In the genomic region with DNA sequence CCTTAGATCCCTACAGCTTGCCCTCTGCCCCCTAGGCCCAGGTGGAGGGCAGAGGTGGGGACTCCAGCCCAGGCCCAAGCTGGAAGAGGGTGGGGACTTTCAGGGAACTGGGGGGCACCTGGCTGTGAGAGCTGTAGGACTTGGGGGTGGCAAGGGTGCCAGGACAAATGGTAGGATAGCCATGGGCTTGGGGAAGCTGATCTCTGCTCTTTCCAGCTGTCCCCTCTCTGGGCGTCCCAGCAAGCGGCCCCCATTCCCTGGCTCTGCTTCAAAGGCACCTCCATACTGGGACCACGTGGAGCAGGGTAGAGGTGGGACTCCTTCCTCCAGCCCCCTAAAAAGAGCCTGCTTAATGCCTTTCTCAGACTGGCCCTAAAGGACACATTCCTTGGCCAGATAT, we compare ENCODE assay signal across 9 cellular contexts. TPM values are rescaled to one million over a fixed set of nuclear protein-coding genes. Genes with fewer than 3 reads are reported as not detected.
A peak's percentile ranks its signal among the peaks of the same experiment; 100 is the strongest.
DNase-seq lines count a peak whose midpoint lies in the region; ATAC-seq and TF ChIP-seq lines count a peak whose summit lies in the region.
"Had no signal": no experiment of that assay in that cellular context is flagged by ENCODE, and none has a peak within 500 bp of the region (broad histone marks: within the 10 kb centered on the region; RNA-seq: fewer than 3 reads in every experiment).

No MANE protein-coding gene starts in this region.

- H3K79me1 ChIP-seq in neuronal stem cell (ENCODE audit: low read depth, low read length) = peaks cover 2% of the 10 kb centered on the region

- H3K4me3 ChIP-seq in left ventricle myocardium inferior = peak overlapping the region; percentile 80
- peak overlapping the region; percentile 89 for H3K4me3 ChIP-seq in coronary artery
- no peak overlapping the region for H3K4me3 ChIP-seq in neuronal stem cell (ENCODE audit: low read length in 2 of 2)

- no peak overlapping the region for H4K91ac ChIP-seq in neuronal stem cell (ENCODE audit: low read depth, low read length, poor library complexity)

- H4K8ac ChIP-seq in neuronal stem cell (ENCODE audit: low read depth, low read length) = no peak overlapping the region

- no peaks in the 10 kb centered on the region for H3K9me3 ChIP-seq in left ventricle myocardium inferior (replicated peaks)
- H3K9me3 ChIP-seq in neuronal stem cell (replicated peaks in 1 of 2; ENCODE audit: control insufficient read depth in 2 of 2, insufficient read depth in 1 of 2, low read depth in 1 of 2, low read length in 2 of 2) = peaks cover 0 to 5% of the 10 kb centered on the region in 2 donors

- no peak overlapping the region for H2BK15ac ChIP-seq in neuronal stem cell (ENCODE audit: low read length)

- H3K4me1 ChIP-seq in left ventricle myocardium inferior (peaks cover 63% of the 10 kb centered on the region), neuronal stem cell (ENCODE audit: control insufficient read depth in 2 of 2, insufficient read depth in 1 of 2, low read depth in 1 of 2, low read length in 2 of 2) (peaks cover 3 to 5% of the 10 kb centered on the region in 2 donors)

- H2BK12ac ChIP-seq in neuronal stem cell (ENCODE audit: low read length) = no peak overlapping the region

- intact Hi-C loops in left ventricle myocardium inferior (cut with micrococcal nuclease) = no loop called here
- intact Hi-C loops in left ventricle myocardium superior (cut with micrococcal nuclease) = no loop called here

- H3K14ac ChIP-seq in neuronal stem cell (ENCODE audit: low read length) = peak overlapping the region; percentile 82

- peak overlapping the region; percentile 44 for H3K9ac ChIP-seq in neuronal stem cell (ENCODE audit: low read depth, low read length, poor library complexity)

- H3K4me2 ChIP-seq in neuronal stem cell (ENCODE audit: insufficient read depth, low read length, poor library complexity, severe bottlenecking) = no peak overlapping the region

- H3K27ac ChIP-seq in left ventricle myocardium inferior (replicated peaks) (peak overlapping the region; percentile 88), coronary artery (peak overlapping the region; percentile 21 to 89), neuronal stem cell (replicated peaks; ENCODE audit: low read length) (no peak overlapping the region)

- peak overlapping the region; percentile 2 for H2BK5ac ChIP-seq in neuronal stem cell (ENCODE audit: low read length)

- H2BK120ac ChIP-seq in neuronal stem cell (ENCODE audit: low read depth, low read length) = no peak overlapping the region

- no peak for ATAC-seq in left ventricle myocardium superior

- DNase-seq in left ventricle myocardium inferior = no peak
- no peak for DNase-seq in left ventricle myocardium superior
- DNase-seq in coronary artery (ENCODE audit: low spot score) = no peak
- no peak for DNase-seq in neuronal stem cell (ENCODE audit: low spot score)
- DNase-seq in ureter (ENCODE audit: low spot score) = peak; percentile 42
- DNase-seq in Kasumi-1 (lab: John Stamatoyannopoulos, UW) = no peak
- no peak for DNase-seq in retina
- no peak for DNase-seq in NCI-H510A treated with DMSO at 0.1 percent for 48 hours (lab: John Stamatoyannopoulos, UW)
- DNase-seq: NCI-H187 had no signal

- H3K27me3 ChIP-seq in left ventricle myocardium inferior (ENCODE audit: low read depth) = no peaks in the 10 kb centered on the region
- peaks cover 0 to 8% (median 0%) of the 10 kb centered on the region in 3 experiments for H3K27me3 ChIP-seq in neuronal stem cell (ENCODE audit: control insufficient read depth in 3 of 3, insufficient read depth in 3 of 3, low read depth in 1 of 3, low read length in 3 of 3)

- no peak overlapping the region for H2AFZ ChIP-seq in neuronal stem cell (ENCODE audit: low read length)

- H3K4ac ChIP-seq in neuronal stem cell (ENCODE audit: low read length) = no peak overlapping the region

- no CpG with 5 or more reads among the region's 3 CpGs for WGBS in neuronal stem cell (ENCODE audit: extremely low coverage in 2 of 2, insufficient read length in 2 of 2, insufficient replicate concordance in 1 of 2), 2 donors

- H3K36me3 ChIP-seq in left ventricle myocardium inferior (peaks cover 21% of the 10 kb centered on the region), neuronal stem cell (replicated peaks in 1 of 2; ENCODE audit: control insufficient read depth in 2 of 2, insufficient read depth in 2 of 2, low read length in 2 of 2) (peaks cover 12 to 26% of the 10 kb centered on the region in 2 donors)

- H2AK5ac ChIP-seq in neuronal stem cell (ENCODE audit: low read depth, low read length) = peak overlapping the region; percentile 19

- no peak for TF ChIP-seq CTCF in left ventricle myocardium inferior (IDR thresholded peaks at IDR 0.05; ENCODE audit: borderline replicate concordance)
- TF ChIP-seq CTCF in coronary artery (IDR thresholded peaks at IDR 0.05) = no peak

- peak overlapping the region; percentile 48 for H3K18ac ChIP-seq in neuronal stem cell (ENCODE audit: low read length)

- no peak overlapping the region for H3K23ac ChIP-seq in neuronal stem cell (ENCODE audit: low read depth, low read length, poor library complexity)

RNA-seq across cellular contexts. Expression of a gene that starts 0.4 kb away (rescaled TPM):
- total RNA-seq in left ventricle myocardium inferior (10.9 TPM), left ventricle myocardium superior (7.1 TPM), ureter (13.7 TPM)
- 1.1 TPM for polyA plus RNA-seq in neuronal stem cell (2013, experiment 1 of 2)
- 1.1 TPM for polyA plus RNA-seq in neuronal stem cell (2013, experiment 2 of 2)

RNA-seq across cellular contexts. Expression of a gene that starts 12.5 kb away (rescaled TPM):
- total RNA-seq in left ventricle myocardium inferior (98.7 TPM), left ventricle myocardium superior (110 TPM), ureter (93.8 TPM)
- 61.3 TPM for polyA plus RNA-seq in neuronal stem cell (2013, experiment 1 of 2)
- polyA plus RNA-seq in neuronal stem cell (2013, experiment 2 of 2) = 59.4 TPM

RNA-seq across cellular contexts. Expression of a gene that starts 26.5 kb away (rescaled TPM):
- total RNA-seq in left ventricle myocardium inferior (438 TPM), left ventricle myocardium superior (434 TPM), ureter (265 TPM)
- 52.6 TPM for polyA plus RNA-seq in neuronal stem cell (2013, experiment 1 of 2)
- 53.4 TPM for polyA plus RNA-seq in neuronal stem cell (2013, experiment 2 of 2)

Comparison
In these comparisons a context has a peak if more than half of its experiments do, and no peak if none do; other contexts are left out.
1. H3K4me3 ChIP-seq: peak in left ventricle myocardium inferior (single experiment) and coronary artery (single experiment); none in neuronal stem cell (0 of 2).